1 cellular context compared by ENCODE assay signal in the genomic region with DNA sequence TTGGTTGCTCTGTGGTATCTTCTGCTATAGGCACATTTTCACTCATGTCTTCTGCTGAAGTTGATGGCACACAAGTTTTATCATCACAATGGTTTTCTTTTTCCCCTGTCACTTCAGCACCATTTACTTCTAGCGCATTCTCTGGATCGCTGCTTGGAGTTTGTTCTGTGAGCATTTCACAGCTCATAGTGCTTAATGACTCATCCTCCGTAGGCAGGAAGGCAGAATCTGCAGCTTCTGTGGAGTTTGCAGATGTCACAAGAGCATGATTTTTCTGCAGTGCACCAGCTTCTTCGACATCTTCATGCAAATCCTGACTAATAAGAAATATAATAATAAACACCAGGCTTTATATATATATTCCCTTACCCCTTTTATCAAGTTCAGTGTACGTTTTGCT.
TF ChIP-seq lines count a peak whose summit lies in the region.

No MANE protein-coding gene starts in this region.

TF ChIP-seq in GM23338, 12 proteins besides CTCF, POLR2A, EP300 and RAD21 (continued from another document):
- TF ChIP-seq, protein P1, sequence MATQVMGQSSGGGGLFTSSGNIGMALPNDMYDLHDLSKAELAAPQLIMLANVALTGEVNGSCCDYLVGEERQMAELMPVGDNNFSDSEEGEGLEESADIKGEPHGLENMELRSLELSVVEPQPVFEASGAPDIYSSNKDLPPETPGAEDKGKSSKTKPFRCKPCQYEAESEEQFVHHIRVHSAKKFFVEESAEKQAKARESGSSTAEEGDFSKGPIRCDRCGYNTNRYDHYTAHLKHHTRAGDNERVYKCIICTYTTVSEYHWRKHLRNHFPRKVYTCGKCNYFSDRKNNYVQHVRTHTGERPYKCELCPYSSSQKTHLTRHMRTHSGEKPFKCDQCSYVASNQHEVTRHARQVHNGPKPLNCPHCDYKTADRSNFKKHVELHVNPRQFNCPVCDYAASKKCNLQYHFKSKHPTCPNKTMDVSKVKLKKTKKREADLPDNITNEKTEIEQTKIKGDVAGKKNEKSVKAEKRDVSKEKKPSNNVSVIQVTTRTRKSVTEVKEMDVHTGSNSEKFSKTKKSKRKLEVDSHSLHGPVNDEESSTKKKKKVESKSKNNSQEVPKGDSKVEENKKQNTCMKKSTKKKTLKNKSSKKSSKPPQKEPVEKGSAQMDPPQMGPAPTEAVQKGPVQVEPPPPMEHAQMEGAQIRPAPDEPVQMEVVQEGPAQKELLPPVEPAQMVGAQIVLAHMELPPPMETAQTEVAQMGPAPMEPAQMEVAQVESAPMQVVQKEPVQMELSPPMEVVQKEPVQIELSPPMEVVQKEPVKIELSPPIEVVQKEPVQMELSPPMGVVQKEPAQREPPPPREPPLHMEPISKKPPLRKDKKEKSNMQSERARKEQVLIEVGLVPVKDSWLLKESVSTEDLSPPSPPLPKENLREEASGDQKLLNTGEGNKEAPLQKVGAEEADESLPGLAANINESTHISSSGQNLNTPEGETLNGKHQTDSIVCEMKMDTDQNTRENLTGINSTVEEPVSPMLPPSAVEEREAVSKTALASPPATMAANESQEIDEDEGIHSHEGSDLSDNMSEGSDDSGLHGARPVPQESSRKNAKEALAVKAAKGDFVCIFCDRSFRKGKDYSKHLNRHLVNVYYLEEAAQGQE (IDR thresholded peaks at IDR 0.05; ENCODE audit: unreplicated experiment) = no peak
- TF ChIP-seq POLR2AphosphoS5 (IDR thresholded peaks at IDR 0.05; ENCODE audit: low read depth) (no peak), ZNF331 (CRISPR knock-in tag; IDR thresholded peaks at IDR 0.05; ENCODE audit: low read depth) (no peak), JUNB (IDR thresholded peaks at IDR 0.05; ENCODE audit: unreplicated experiment) (no peak), EZH2phosphoT487 (IDR thresholded peaks at IDR 0.05; ENCODE audit: unreplicated experiment) (no peak)
